1 cellular context compared by ENCODE assay signal in the genomic region with DNA sequence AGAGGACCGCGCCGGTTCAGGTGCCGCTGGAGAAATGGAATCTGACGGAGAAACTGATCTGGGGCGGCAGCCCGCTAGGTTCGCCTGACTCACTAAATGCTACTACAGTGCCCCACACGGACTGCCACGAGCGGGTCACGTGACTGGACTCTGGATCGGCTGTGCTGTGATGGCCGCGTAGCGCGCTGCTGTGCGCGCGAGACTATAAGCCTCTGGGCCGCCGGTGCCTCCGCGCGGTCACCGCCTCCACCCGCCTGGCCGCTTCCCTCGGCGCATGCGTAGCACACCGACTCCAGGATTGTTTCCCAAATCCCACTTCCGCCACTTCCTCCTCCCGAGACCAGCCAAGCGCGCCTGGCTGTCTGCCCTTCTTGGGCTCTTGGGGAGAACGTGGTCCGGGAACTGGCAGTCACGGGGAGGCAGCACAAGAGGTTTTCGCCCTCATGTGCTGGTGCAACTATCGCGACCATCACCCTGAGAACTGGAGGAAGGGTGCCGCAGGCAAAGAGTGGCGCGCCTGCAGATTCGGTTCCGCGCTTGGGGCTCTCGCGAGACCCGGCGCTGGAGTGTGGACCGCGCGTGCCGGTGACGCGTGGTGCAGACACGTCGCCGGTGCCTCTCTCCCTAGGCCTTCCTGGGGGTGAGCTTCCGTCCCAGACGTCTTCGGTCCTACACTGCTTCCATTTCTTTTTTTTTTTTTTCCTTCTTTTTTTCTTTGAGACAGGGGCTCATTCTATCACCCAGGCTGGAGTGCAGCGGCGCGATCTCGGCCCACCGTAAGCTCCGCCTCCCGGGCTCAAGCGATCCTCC.
TF ChIP-seq lines count a peak whose summit lies in the region.

No MANE protein-coding gene starts in this region.

TF ChIP-seq in HepG2, 621 proteins besides CTCF, POLR2A, EP300 and RAD21 (continued from another document and continues in another):
- TF ChIP-seq, protein P1, sequence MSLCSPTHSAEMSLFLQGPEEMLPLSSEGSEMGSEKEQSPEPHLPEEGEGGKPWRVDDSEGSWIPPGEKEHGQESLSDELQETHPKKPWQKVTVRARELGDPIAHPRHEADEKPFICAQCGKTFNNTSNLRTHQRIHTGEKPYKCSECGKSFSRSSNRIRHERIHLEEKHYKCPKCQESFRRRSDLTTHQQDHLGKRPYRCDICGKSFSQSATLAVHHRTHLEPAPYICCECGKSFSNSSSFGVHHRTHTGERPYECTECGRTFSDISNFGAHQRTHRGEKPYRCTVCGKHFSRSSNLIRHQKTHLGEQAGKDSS (CRISPR knock-in tag; IDR thresholded peaks at IDR 0.05; ENCODE audit: borderline replicate concordance, low read depth): peak; percentile 95
- TF ChIP-seq ZNF713 (CRISPR knock-in tag; IDR thresholded peaks at IDR 0.05): peak; percentile 72; the same call in 1 of the 2 replicates
- TF ChIP-seq REPIN1 (CRISPR knock-in tag; IDR thresholded peaks at IDR 0.05; ENCODE audit: borderline replicate concordance, low read depth): peak; percentile 92
- no peak; the same call in 1 of the 2 replicates for TF ChIP-seq TOPORS (CRISPR knock-in tag; IDR thresholded peaks at IDR 0.05)
- peak; percentile 47; the same call in 1 of the 2 replicates for TF ChIP-seq SOX5 (CRISPR knock-in tag; IDR thresholded peaks at IDR 0.05; ENCODE audit: borderline replicate concordance)
- TF ChIP-seq ZNF326 (CRISPR knock-in tag; IDR thresholded peaks at IDR 0.05; ENCODE audit: borderline replicate concordance): no peak
- no peak for TF ChIP-seq ZNF570 (CRISPR knock-in tag; IDR thresholded peaks at IDR 0.05; ENCODE audit: borderline replicate concordance)
- TF ChIP-seq IKZF1 (IDR thresholded peaks at IDR 0.05): no peak
- peak; percentile 17 for TF ChIP-seq MIER2 (CRISPR knock-in tag; IDR thresholded peaks at IDR 0.05)
- TF ChIP-seq REXO4 (CRISPR knock-in tag; IDR thresholded peaks at IDR 0.05; ENCODE audit: borderline replicate concordance): peak; percentile 79; the same call in 1 of the 2 replicates
- TF ChIP-seq, protein P2, sequence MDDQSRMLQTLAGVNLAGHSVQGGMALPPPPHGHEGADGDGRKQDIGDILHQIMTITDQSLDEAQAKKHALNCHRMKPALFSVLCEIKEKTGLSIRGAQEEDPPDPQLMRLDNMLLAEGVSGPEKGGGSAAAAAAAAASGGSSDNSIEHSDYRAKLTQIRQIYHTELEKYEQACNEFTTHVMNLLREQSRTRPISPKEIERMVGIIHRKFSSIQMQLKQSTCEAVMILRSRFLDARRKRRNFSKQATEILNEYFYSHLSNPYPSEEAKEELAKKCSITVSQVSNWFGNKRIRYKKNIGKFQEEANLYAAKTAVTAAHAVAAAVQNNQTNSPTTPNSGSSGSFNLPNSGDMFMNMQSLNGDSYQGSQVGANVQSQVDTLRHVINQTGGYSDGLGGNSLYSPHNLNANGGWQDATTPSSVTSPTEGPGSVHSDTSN (CRISPR knock-in tag; IDR thresholded peaks at IDR 0.05; ENCODE audit: borderline replicate concordance): peak; percentile 27; the same call in 1 of the 2 replicates
- TF ChIP-seq HCFC1 (IDR thresholded peaks at IDR 0.05; ENCODE audit: low read depth, low read length): no peak; the same call in 1 of the 2 replicates
- TF ChIP-seq HES4 (CRISPR knock-in tag; IDR thresholded peaks at IDR 0.05; ENCODE audit: borderline replicate concordance): peak; percentile 80
- TF ChIP-seq, protein P3, sequence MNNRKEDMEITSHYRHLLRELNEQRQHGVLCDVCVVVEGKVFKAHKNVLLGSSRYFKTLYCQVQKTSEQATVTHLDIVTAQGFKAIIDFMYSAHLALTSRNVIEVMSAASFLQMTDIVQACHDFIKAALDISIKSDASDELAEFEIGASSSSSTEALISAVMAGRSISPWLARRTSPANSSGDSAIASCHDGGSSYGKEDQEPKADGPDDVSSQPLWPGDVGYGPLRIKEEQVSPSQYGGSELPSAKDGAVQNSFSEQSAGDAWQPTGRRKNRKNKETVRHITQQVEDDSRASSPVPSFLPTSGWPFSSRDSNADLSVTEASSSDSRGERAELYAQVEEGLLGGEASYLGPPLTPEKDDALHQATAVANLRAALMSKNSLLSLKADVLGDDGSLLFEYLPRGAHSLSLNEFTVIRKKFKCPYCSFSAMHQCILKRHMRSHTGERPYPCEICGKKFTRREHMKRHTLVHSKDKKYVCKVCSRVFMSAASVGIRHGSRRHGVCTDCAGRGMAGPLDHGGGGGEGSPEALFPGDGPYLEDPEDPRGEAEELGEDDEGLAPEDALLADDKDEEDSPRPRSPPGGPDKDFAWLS (CRISPR knock-in tag; IDR thresholded peaks at IDR 0.05; ENCODE audit: borderline replicate concordance): no peak
- TF ChIP-seq, protein P4, sequence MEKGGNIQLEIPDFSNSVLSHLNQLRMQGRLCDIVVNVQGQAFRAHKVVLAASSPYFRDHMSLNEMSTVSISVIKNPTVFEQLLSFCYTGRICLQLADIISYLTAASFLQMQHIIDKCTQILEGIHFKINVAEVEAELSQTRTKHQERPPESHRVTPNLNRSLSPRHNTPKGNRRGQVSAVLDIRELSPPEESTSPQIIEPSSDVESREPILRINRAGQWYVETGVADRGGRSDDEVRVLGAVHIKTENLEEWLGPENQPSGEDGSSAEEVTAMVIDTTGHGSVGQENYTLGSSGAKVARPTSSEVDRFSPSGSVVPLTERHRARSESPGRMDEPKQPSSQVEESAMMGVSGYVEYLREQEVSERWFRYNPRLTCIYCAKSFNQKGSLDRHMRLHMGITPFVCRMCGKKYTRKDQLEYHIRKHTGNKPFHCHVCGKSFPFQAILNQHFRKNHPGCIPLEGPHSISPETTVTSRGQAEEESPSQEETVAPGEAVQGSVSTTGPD (CRISPR knock-in tag; IDR thresholded peaks at IDR 0.05): peak; percentile 66; the same call in 1 of the 2 replicates
- TF ChIP-seq CHD2 (IDR thresholded peaks at IDR 0.05; ENCODE audit: low read depth, low read length): peak; percentile 97
- TF ChIP-seq, protein P5, sequence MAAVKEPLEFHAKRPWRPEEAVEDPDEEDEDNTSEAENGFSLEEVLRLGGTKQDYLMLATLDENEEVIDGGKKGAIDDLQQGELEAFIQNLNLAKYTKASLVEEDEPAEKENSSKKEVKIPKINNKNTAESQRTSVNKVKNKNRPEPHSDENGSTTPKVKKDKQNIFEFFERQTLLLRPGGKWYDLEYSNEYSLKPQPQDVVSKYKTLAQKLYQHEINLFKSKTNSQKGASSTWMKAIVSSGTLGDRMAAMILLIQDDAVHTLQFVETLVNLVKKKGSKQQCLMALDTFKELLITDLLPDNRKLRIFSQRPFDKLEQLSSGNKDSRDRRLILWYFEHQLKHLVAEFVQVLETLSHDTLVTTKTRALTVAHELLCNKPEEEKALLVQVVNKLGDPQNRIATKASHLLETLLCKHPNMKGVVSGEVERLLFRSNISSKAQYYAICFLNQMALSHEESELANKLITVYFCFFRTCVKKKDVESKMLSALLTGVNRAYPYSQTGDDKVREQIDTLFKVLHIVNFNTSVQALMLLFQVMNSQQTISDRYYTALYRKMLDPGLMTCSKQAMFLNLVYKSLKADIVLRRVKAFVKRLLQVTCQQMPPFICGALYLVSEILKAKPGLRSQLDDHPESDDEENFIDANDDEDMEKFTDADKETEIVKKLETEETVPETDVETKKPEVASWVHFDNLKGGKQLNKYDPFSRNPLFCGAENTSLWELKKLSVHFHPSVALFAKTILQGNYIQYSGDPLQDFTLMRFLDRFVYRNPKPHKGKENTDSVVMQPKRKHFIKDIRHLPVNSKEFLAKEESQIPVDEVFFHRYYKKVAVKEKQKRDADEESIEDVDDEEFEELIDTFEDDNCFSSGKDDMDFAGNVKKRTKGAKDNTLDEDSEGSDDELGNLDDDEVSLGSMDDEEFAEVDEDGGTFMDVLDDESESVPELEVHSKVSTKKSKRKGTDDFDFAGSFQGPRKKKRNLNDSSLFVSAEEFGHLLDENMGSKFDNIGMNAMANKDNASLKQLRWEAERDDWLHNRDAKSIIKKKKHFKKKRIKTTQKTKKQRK (IDR thresholded peaks at IDR 0.05; ENCODE audit: low read length): no peak
- TF ChIP-seq, protein P6, sequence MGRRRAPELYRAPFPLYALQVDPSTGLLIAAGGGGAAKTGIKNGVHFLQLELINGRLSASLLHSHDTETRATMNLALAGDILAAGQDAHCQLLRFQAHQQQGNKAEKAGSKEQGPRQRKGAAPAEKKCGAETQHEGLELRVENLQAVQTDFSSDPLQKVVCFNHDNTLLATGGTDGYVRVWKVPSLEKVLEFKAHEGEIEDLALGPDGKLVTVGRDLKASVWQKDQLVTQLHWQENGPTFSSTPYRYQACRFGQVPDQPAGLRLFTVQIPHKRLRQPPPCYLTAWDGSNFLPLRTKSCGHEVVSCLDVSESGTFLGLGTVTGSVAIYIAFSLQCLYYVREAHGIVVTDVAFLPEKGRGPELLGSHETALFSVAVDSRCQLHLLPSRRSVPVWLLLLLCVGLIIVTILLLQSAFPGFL (CRISPR knock-in tag; IDR thresholded peaks at IDR 0.05): 0 out of 2 replicates have a peak, but pooled peaks have one; percentile 63
- TF ChIP-seq ZNF598 (CRISPR knock-in tag; IDR thresholded peaks at IDR 0.05; ENCODE audit: borderline replicate concordance): peak; percentile 33
- TF ChIP-seq, protein P7, sequence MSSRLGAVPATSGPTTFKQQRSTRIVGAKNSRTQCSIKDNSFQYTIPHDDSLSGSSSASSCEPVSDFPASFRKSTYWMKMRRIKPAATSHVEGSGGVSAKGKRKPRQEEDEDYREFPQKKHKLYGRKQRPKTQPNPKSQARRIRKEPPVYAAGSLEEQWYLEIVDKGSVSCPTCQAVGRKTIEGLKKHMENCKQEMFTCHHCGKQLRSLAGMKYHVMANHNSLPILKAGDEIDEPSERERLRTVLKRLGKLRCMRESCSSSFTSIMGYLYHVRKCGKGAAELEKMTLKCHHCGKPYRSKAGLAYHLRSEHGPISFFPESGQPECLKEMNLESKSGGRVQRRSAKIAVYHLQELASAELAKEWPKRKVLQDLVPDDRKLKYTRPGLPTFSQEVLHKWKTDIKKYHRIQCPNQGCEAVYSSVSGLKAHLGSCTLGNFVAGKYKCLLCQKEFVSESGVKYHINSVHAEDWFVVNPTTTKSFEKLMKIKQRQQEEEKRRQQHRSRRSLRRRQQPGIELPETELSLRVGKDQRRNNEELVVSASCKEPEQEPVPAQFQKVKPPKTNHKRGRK (CRISPR knock-in tag; IDR thresholded peaks at IDR 0.05): no peak; the same call in 1 of the 2 replicates
- TF ChIP-seq, protein P8, sequence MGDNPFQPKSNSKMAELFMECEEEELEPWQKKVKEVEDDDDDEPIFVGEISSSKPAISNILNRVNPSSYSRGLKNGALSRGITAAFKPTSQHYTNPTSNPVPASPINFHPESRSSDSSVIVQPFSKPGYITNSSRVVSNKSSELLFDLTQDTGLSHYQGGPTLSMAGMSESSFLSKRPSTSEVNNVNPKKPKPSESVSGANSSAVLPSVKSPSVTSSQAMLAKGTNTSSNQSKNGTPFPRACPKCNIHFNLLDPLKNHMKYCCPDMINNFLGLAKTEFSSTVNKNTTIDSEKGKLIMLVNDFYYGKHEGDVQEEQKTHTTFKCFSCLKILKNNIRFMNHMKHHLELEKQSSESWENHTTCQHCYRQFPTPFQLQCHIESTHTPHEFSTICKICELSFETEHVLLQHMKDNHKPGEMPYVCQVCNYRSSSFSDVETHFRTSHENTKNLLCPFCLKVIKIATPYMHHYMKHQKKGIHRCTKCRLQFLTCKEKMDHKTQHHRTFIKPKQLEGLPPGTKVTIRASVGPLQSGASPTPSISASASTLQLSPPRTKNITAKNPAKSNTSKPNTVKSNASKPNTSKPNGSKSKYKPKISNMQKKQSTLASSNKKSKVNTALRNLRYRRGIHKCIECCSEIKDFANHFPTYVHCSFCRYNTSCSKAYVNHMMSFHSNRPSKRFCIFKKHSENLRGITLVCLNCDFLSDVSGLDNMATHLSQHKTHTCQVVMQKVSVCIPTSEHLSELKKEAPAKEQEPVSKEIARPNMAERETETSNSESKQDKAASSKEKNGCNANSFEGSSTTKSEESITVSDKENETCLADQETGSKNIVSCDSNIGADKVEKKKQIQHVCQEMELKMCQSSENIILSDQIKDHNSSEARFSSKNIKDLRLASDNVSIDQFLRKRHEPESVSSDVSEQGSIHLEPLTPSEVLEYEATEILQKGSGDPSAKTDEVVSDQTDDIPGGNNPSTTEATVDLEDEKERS (CRISPR knock-in tag; IDR thresholded peaks at IDR 0.05): 0 out of 2 replicates have a peak, but pooled peaks have one; percentile 9
- peak; percentile 79 for TF ChIP-seq HNRNPLL (IDR thresholded peaks at IDR 0.05; ENCODE audit: low read depth, low read length, poor library complexity, severe bottlenecking)
- TF ChIP-seq SRF (IDR thresholded peaks at IDR 0.05; ENCODE audit: low read depth, low read length): no peak
- no peak for TF ChIP-seq ZNF296 (CRISPR knock-in tag; conservative IDR thresholded peaks at IDR 0.05)
- TF ChIP-seq ZKSCAN1 (IDR thresholded peaks at IDR 0.05; ENCODE audit: low read length): no peak
- TF ChIP-seq RBM39 (IDR thresholded peaks at IDR 0.05; ENCODE audit: low read depth, low read length, poor library complexity, severe bottlenecking): peak; percentile 87
- TF ChIP-seq, protein P9, sequence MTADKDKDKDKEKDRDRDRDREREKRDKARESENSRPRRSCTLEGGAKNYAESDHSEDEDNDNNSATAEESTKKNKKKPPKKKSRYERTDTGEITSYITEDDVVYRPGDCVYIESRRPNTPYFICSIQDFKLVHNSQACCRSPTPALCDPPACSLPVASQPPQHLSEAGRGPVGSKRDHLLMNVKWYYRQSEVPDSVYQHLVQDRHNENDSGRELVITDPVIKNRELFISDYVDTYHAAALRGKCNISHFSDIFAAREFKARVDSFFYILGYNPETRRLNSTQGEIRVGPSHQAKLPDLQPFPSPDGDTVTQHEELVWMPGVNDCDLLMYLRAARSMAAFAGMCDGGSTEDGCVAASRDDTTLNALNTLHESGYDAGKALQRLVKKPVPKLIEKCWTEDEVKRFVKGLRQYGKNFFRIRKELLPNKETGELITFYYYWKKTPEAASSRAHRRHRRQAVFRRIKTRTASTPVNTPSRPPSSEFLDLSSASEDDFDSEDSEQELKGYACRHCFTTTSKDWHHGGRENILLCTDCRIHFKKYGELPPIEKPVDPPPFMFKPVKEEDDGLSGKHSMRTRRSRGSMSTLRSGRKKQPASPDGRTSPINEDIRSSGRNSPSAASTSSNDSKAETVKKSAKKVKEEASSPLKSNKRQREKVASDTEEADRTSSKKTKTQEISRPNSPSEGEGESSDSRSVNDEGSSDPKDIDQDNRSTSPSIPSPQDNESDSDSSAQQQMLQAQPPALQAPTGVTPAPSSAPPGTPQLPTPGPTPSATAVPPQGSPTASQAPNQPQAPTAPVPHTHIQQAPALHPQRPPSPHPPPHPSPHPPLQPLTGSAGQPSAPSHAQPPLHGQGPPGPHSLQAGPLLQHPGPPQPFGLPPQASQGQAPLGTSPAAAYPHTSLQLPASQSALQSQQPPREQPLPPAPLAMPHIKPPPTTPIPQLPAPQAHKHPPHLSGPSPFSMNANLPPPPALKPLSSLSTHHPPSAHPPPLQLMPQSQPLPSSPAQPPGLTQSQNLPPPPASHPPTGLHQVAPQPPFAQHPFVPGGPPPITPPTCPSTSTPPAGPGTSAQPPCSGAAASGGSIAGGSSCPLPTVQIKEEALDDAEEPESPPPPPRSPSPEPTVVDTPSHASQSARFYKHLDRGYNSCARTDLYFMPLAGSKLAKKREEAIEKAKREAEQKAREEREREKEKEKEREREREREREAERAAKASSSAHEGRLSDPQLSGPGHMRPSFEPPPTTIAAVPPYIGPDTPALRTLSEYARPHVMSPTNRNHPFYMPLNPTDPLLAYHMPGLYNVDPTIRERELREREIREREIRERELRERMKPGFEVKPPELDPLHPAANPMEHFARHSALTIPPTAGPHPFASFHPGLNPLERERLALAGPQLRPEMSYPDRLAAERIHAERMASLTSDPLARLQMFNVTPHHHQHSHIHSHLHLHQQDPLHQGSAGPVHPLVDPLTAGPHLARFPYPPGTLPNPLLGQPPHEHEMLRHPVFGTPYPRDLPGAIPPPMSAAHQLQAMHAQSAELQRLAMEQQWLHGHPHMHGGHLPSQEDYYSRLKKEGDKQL (CRISPR knock-in tag; IDR thresholded peaks at IDR 0.05; ENCODE audit: low read depth): no peak
- TF ChIP-seq SMAD1 (CRISPR knock-in tag; IDR thresholded peaks at IDR 0.05; ENCODE audit: borderline replicate concordance, low read depth): peak; percentile 88
- no peak; the same call in 1 of the 2 replicates for TF ChIP-seq ZC3H4 (CRISPR knock-in tag; IDR thresholded peaks at IDR 0.05; ENCODE audit: borderline replicate concordance)
- no peak; the same call in none of the 2 replicates for TF ChIP-seq ZNF343 (CRISPR knock-in tag; IDR thresholded peaks at IDR 0.05)
